8 cellular contexts compared by ENCODE assay signal in genomic region chr20:58388028-58388601, GRCh38. TPM values are rescaled to one million over a fixed set of nuclear protein-coding genes. Genes with fewer than 3 reads are reported as not detected.
A peak's percentile ranks its signal among the peaks of the same experiment; 100 is the strongest.
DNase-seq lines count a peak whose midpoint lies in the region; ATAC-seq and TF ChIP-seq lines count a peak whose summit lies in the region.

No MANE protein-coding gene starts in this region.

- TF ChIP-seq CTCF in natural killer cell (IDR thresholded peaks at IDR 0.05) (no peak), brain (conservative IDR thresholded peaks at IDR 0.05) (no peak), nephron progenitor cell (IDR thresholded peaks at IDR 0.05) (no peak)

- intact Hi-C loops in natural killer cell (cut with micrococcal nuclease) = loop anchor here (5.0 kb wide), 1 partner anchor 81 kb away; the partner anchor contains the start of gene RAB22A

- ATAC-seq in natural killer cell = no peak
- ATAC-seq in natural killer cell treated with Interleukin-12 subunit alpha and Interleukin-12 subunit beta and Interleukin-15 and Interleukin-18, amount 100 ng/mL, for 72 hours = no peak

- H3K27ac Mint-ChIP-seq in natural killer cell (peak overlapping the region; percentile 90 to 96), brain (no peak overlapping the region), nephron progenitor cell (no peak overlapping the region)
- no peak overlapping the region for H3K27ac Mint-ChIP-seq in natural killer cell treated with Interleukin-12 subunit alpha and Interleukin-12 subunit beta and Interleukin-15 and Interleukin-18, amount 100 ng/mL, for 72 hours

- H3K4me1 Mint-ChIP-seq in natural killer cell (peaks cover 35 to 37% of the 10 kb centered on the region in 2 donors), brain (peaks cover 35% of the 10 kb centered on the region), nephron progenitor cell (peaks cover 34% of the 10 kb centered on the region)
- H3K4me1 Mint-ChIP-seq in natural killer cell treated with Interleukin-12 subunit alpha and Interleukin-12 subunit beta and Interleukin-15 and Interleukin-18, amount 100 ng/mL, for 72 hours (ENCODE audit: low read depth in 2 of 2) = peaks cover 27 to 29% of the 10 kb centered on the region in 2 donors

- no peaks in the 10 kb centered on the region for H3K36me3 Mint-ChIP-seq in natural killer cell
- H3K36me3 Mint-ChIP-seq in natural killer cell treated with Interleukin-12 subunit alpha and Interleukin-12 subunit beta and Interleukin-15 and Interleukin-18, amount 100 ng/mL, for 72 hours = peaks cover 18% of the 10 kb centered on the region
- peaks cover 33% of the 10 kb centered on the region for H3K36me3 Mint-ChIP-seq in brain
- peaks cover 29% of the 10 kb centered on the region for H3K36me3 Mint-ChIP-seq in nephron progenitor cell (ENCODE audit: low read depth)

- no peak for DNase-seq in natural killer cell
- DNase-seq in natural killer cell treated with Interleukin-12 subunit alpha and Interleukin-12 subunit beta and Interleukin-15 and Interleukin-18, amount 100 ng/mL, for 72 hours (ENCODE audit: low spot score) = no peak
- DNase-seq in nephron progenitor cell = no peak
- DNase-seq in HPDE6-E6E7 (ENCODE audit: extremely low spot score) = no peak
- no peak for DNase-seq in DMS79 (lab: John Stamatoyannopoulos, UW)
- no peak for DNase-seq in NCI-H1105 (lab: John Stamatoyannopoulos, UW)
- no peak for DNase-seq in NCI-H69 (lab: John Stamatoyannopoulos, UW)

- H3K27me3 Mint-ChIP-seq in natural killer cell (ENCODE audit: low read depth in 2 of 2) (peaks cover 23 to 37% of the 10 kb centered on the region in 2 donors), brain (peaks cover 15% of the 10 kb centered on the region), nephron progenitor cell (ENCODE audit: low read depth, poor library complexity) (peaks cover 13% of the 10 kb centered on the region)
- peaks cover 8 to 15% of the 10 kb centered on the region in 2 donors for H3K27me3 Mint-ChIP-seq in natural killer cell treated with Interleukin-12 subunit alpha and Interleukin-12 subunit beta and Interleukin-15 and Interleukin-18, amount 100 ng/mL, for 72 hours

- no peaks in the 10 kb centered on the region for H3K9me3 Mint-ChIP-seq in natural killer cell
- no peaks in the 10 kb centered on the region for H3K9me3 Mint-ChIP-seq in natural killer cell treated with Interleukin-12 subunit alpha and Interleukin-12 subunit beta and Interleukin-15 and Interleukin-18, amount 100 ng/mL, for 72 hours
- H3K9me3 Mint-ChIP-seq in brain = peaks cover 4 to 20% (median 13%) of the 10 kb centered on the region in 5 experiments
- peaks cover 14% of the 10 kb centered on the region for H3K9me3 Mint-ChIP-seq in nephron progenitor cell

- H3K4me3 Mint-ChIP-seq in natural killer cell (peak overlapping the region; percentile 62), brain (peak overlapping the region; percentile 56 to 86 (median 85)), nephron progenitor cell (peak overlapping the region; percentile 52)
- no peak overlapping the region for H3K4me3 Mint-ChIP-seq in natural killer cell treated with Interleukin-12 subunit alpha and Interleukin-12 subunit beta and Interleukin-15 and Interleukin-18, amount 100 ng/mL, for 72 hours

RNA-seq across cellular contexts. Expression of gene VAPB, which starts 0.9 kb away (rescaled TPM):
- 10 to 100 TPM; 20.3 to 23.1 (median 21.3) TPM for total RNA-seq in natural killer cell
- total RNA-seq in natural killer cell treated with Interleukin-12 subunit alpha and Interleukin-12 subunit beta and Interleukin-15 and Interleukin-18, amount 100 ng/mL, for 72 hours = 10 to 100 TPM; 30.0 to 34.3 TPM
- polyA plus RNA-seq in brain (ENCODE audit: insufficient read depth, low read depth, low replicate concordance) = 93.3 TPM

Comparison
In these comparisons a context has a peak if more than half of its experiments do, and no peak if none do; other contexts are left out.
1. H3K27ac Mint-ChIP-seq: peak in natural killer cell (2 of 2); none in natural killer cell treated with Interleukin-12 subunit alpha and Interleukin-12 subunit beta and Interleukin-15 and Interleukin-18, amount 100 ng/mL, for 72 hours (0 of 2), brain (0 of 5) and nephron progenitor cell (single experiment).